In genomic region chr1:21573971-21574458, GRCh38 we compare ENCODE assay signal across 8 cellular contexts.
DNase-seq lines count a peak whose midpoint lies in the region; ATAC-seq lines count a peak whose summit lies in the region.

No MANE protein-coding gene starts in this region.

- H4K91ac ChIP-seq in trophoblast cell (ENCODE audit: low read depth, low read length) = no peak overlapping the region

- no peak overlapping the region for H3K4me3 ChIP-seq in trophoblast cell (ENCODE audit: low read depth, low read length)

- ATAC-seq in GM21786 (IDR thresholded peaks at IDR 0.05; ENCODE audit: unreplicated experiment) (no peak), HG02938 (IDR thresholded peaks at IDR 0.05; ENCODE audit: unreplicated experiment) (no peak)

- H3K4me2 ChIP-seq in trophoblast cell (ENCODE audit: low read length) = no peak overlapping the region

- no peaks in the 10 kb centered on the region for H3K79me2 ChIP-seq in trophoblast cell (ENCODE audit: control insufficient read depth, insufficient read depth, low read length, poor library complexity)

- peaks cover 6% of the 10 kb centered on the region for H3K9me3 ChIP-seq in trophoblast cell (ENCODE audit: insufficient read depth, low read depth, low read length)

- no peak overlapping the region for H4K8ac ChIP-seq in trophoblast cell (ENCODE audit: low read depth, low read length)

- H2BK5ac ChIP-seq in trophoblast cell (ENCODE audit: low read depth, low read length, poor library complexity) = no peak overlapping the region

- H3K14ac ChIP-seq in trophoblast cell (ENCODE audit: low read length) = no peak overlapping the region

- no peak overlapping the region for H3K27ac ChIP-seq in trophoblast cell (ENCODE audit: low read depth, low read length)

- H3K23ac ChIP-seq in trophoblast cell (ENCODE audit: low read length) = no peak overlapping the region

- no peak overlapping the region for H2BK120ac ChIP-seq in trophoblast cell (ENCODE audit: insufficient read depth, low read length, poor library complexity)

- H3K36me3 ChIP-seq in trophoblast cell (ENCODE audit: control insufficient read depth in 1 of 2, insufficient read depth in 2 of 2, low read length in 2 of 2) = no peaks in the 10 kb centered on the region

- H2BK12ac ChIP-seq in trophoblast cell (ENCODE audit: low read length) = no peak overlapping the region

- H3K79me1 ChIP-seq in trophoblast cell (ENCODE audit: low read length) = no peaks in the 10 kb centered on the region

- H3K4me1 ChIP-seq in trophoblast cell (ENCODE audit: control insufficient read depth in 1 of 2, insufficient read depth in 2 of 2, low read length in 2 of 2) = peaks cover 2 to 3% of the 10 kb centered on the region in 2 experiments

- no peak overlapping the region for H2AFZ ChIP-seq in trophoblast cell (ENCODE audit: insufficient read depth, low read length, poor library complexity)

- no peak overlapping the region for H3K4ac ChIP-seq in trophoblast cell (ENCODE audit: low read depth, low read length)

- WGBS in trophoblast cell (ENCODE audit: extremely low coverage, insufficient coverage, insufficient read length) = no CpG with 5 or more reads among the region's 11 CpGs

- DNase-seq in activated naive CD4-positive, alpha-beta T cell treated with Interleukin-2 at 50 U/mL for 16 hours = peak; percentile 9
- DNase-seq in activated naive CD4-positive, alpha-beta T cell (lab: John Stamatoyannopoulos, UW) = no peak
- peak; percentile 92 for DNase-seq in NCI-H2029 treated with DMSO at 0.1 percent for 48 hours (lab: John Stamatoyannopoulos, UW)
- peak; percentile 11 for DNase-seq in activated CD4-positive, alpha-beta T cell treated with anti-CD3 and anti-CD28 coated beads, Interleukin-2, amount 50 U/mL, for 1 hour
- DNase-seq in glomerular visceral epithelial cell (ENCODE audit: extremely low spot score) = peak; percentile 63
- DNase-seq in trophoblast cell = peak; percentile 71 to 73

- H2AK5ac ChIP-seq in trophoblast cell (ENCODE audit: low read length) = no peak overlapping the region

- no peak overlapping the region for H3K18ac ChIP-seq in trophoblast cell (ENCODE audit: low read length)

- no peak overlapping the region for H3K9ac ChIP-seq in trophoblast cell (ENCODE audit: low read length)

- H3K27me3 ChIP-seq in trophoblast cell (ENCODE audit: insufficient read depth, low read length) = no peaks in the 10 kb centered on the region

- no peak overlapping the region for H4K12ac ChIP-seq in trophoblast cell (ENCODE audit: low read depth, low read length)

Comparison
In these comparisons a context has a peak if more than half of its experiments do, and no peak if none do; other contexts are left out.
1. DNase-seq: peak in activated naive CD4-positive, alpha-beta T cell treated with Interleukin-2 at 50 U/mL for 16 hours (single experiment), NCI-H2029 treated with DMSO at 0.1 percent for 48 hours (single experiment), activated CD4-positive, alpha-beta T cell treated with anti-CD3 and anti-CD28 coated beads, Interleukin-2, amount 50 U/mL, for 1 hour (single experiment), glomerular visceral epithelial cell (single experiment) and trophoblast cell (2 of 2); none in activated naive CD4-positive, alpha-beta T cell (0 of 4).